In genomic region chr1:165316153-165316772, GRCh38 we compare ENCODE assay signal across 11 cellular contexts. TPM values are rescaled to one million over a fixed set of nuclear protein-coding genes. Genes with fewer than 3 reads are reported as not detected.
"Had no signal": no experiment of that assay in that cellular context is flagged by ENCODE, and none has a peak within 500 bp of the region (broad histone marks: within the 10 kb centered on the region; RNA-seq: fewer than 3 reads in every experiment).

No MANE protein-coding gene starts in this region.

- H3K27ac Mint-ChIP-seq: HFFc6, IgD-negative memory B cell had no signal

- H3K27ac ChIP-seq: HL-60 had no signal

- H3K4me3 ChIP-seq: HAP-1 had no signal

- H3K4me1 ChIP-seq: HAP-1 had no signal

- H3K36me3 Mint-ChIP-seq: IgD-negative memory B cell had no signal

- H3K9me3 ChIP-seq: HAP-1 had no signal

- H3K36me3 ChIP-seq: HAP-1 had no signal

- H3K4me3 Mint-ChIP-seq: HFFc6, IgD-negative memory B cell had no signal

- H3K4me1 Mint-ChIP-seq: IgD-negative memory B cell had no signal

- H3K9me3 Mint-ChIP-seq: HFFc6 had no signal

- DNase-seq: GOT3, H7, HFFc6, KBM-7 had no signal

- ATAC-seq: HCT116, HepG2 had no signal

RNA-seq across cellular contexts. Expression of gene LMX1A, which starts 40.3 kb away (rescaled TPM):
- total RNA-seq: H4, HFFc6, HT1080 had no signal
- polyA plus RNA-seq: HepG2, IgD-negative memory B cell had no signal
